In genomic region chr17:27549251-27549919, GRCh38 we compare ENCODE assay signal across 23 cellular contexts.
DNase-seq lines count a peak whose midpoint lies in the region; ATAC-seq, FAIRE-seq and TF ChIP-seq lines count a peak whose summit lies in the region.
"Had no signal": no experiment of that assay in that cellular context is flagged by ENCODE, and none has a peak within 500 bp of the region (broad histone marks: within the 10 kb centered on the region; RNA-seq: fewer than 3 reads in every experiment).

No MANE protein-coding gene starts in this region.

- no peaks in the 10 kb centered on the region for H3K9me3 Mint-ChIP-seq in activated T-helper 17 cell treated with anti-CD3 and anti-CD28 coated beads, Interleukin-2, amount 50 U/mL, for 72 hours
- H3K9me3 Mint-ChIP-seq: naive B cell; T-helper 1 cell treated with Interleukin-12 subunit alpha and Interleukin-12 subunit beta and Interleukin-4 antibody, amounts not matched to agents 30 μg/mL and 1 μg/mL, for 36 hours had no signal

- H3K4me3 Mint-ChIP-seq in activated T-helper 17 cell treated with anti-CD3 and anti-CD28 coated beads, Interleukin-2, amount 50 U/mL, for 72 hours: no peak overlapping the region
- H3K4me3 Mint-ChIP-seq: B cell; naive B cell; T-helper 1 cell treated with Interleukin-12 subunit alpha and Interleukin-12 subunit beta and Interleukin-4 antibody, amounts not matched to agents 30 μg/mL and 1 μg/mL, for 36 hours had no signal

- no peaks in the 10 kb centered on the region for H3K27me3 Mint-ChIP-seq in activated T-helper 17 cell treated with anti-CD3 and anti-CD28 coated beads, Interleukin-2, amount 50 U/mL, for 72 hours
- H3K27me3 Mint-ChIP-seq: B cell had no signal

- no peak for FAIRE-seq in pancreas (lab: Jason Lieb, UNC)

- ATAC-seq in left cardiac atrium (peak; percentile 47 to 73), pancreas (peak in 2 of 4 donors; percentile 4 to 24), GM21526 (IDR thresholded peaks at IDR 0.05; ENCODE audit: low FRiP score, unreplicated experiment) (no peak)
- ATAC-seq in activated T-helper 17 cell treated with anti-CD3 and anti-CD28 coated beads, Interleukin-2, amount 50 U/mL, for 72 hours (replicated peaks): no peak
- ATAC-seq: stimulated activated naive CD8-positive, alpha-beta T cell treated with anti-CD3 and anti-CD28 coated beads, Interleukin-15, Interleukin-2, amounts not matched to agents 100 U/mL and 50 U/mL, for 24 hours; upper lobe of right lung had no signal

- TF ChIP-seq POLR2A in vagina (IDR thresholded peaks at IDR 0.05): no peak

- H3K36me3 ChIP-seq in pancreas (no peaks in the 10 kb centered on the region), vagina (no peaks in the 10 kb centered on the region)
- H3K36me3 ChIP-seq: upper lobe of right lung had no signal

- no peak overlapping the region for H3K4me3 ChIP-seq in pancreas
- no peak overlapping the region for H3K4me3 ChIP-seq in vagina
- H3K4me3 ChIP-seq: upper lobe of right lung had no signal

- peak; percentile 77 for DNase-seq in cerebellum (ENCODE audit: low spot score)
- peak; percentile 78 for DNase-seq in left cardiac atrium
- peak in 5 of 6 donors; percentile 70 to 85 (median 76) for DNase-seq in pancreas
- DNase-seq in vagina (ENCODE audit: extremely low spot score in 2 of 2): no peak
- DNase-seq in activated T-cell treated with anti-CD3 and anti-CD28 coated beads for 4 hours: no peak
- DNase-seq: activated CD4-positive, alpha-beta T cell treated with anti-CD3 and anti-CD28 coated beads, Interleukin-2, amount 50 U/mL, for 1 hour; activated naive CD4-positive, alpha-beta T cell; H7; MV-4-11; naive B cell; NCI-H187; NCI-H2227 treated with DMSO at 0.1 percent for 48 hours; OCI-M1; SIG-M5; stimulated activated CD4-positive, alpha-beta T cell treated with anti-CD3 and anti-CD28 coated beads, Interleukin-4, amount 100 ng/mL, for 1 hour; stimulated activated naive CD8-positive, alpha-beta T cell treated with anti-CD3 and anti-CD28 coated beads, Interleukin-15, Interleukin-2, amounts not matched to agents 100 U/mL and 50 U/mL, for 24 hours had no signal

- intact Hi-C loops in left cardiac atrium (cut with DNase I): no loop called here
- intact Hi-C loops in pancreas (cut with DNase I): no loop called here
- intact Hi-C loops in vagina (cut with DNase I): no loop called here

- H3K27ac Mint-ChIP-seq in activated T-helper 17 cell treated with anti-CD3 and anti-CD28 coated beads, Interleukin-2, amount 50 U/mL, for 72 hours: no peak overlapping the region
- H3K27ac Mint-ChIP-seq: B cell; T-helper 1 cell treated with Interleukin-12 subunit alpha and Interleukin-12 subunit beta and Interleukin-4 antibody, amounts not matched to agents 30 μg/mL and 1 μg/mL, for 36 hours had no signal

- no peak for TF ChIP-seq CTCF in pancreas (IDR thresholded peaks at IDR 0.05)
- no peak for TF ChIP-seq CTCF in vagina (IDR thresholded peaks at IDR 0.05)

- H3K9me3 ChIP-seq in pancreas (no peaks in the 10 kb centered on the region), vagina (no peaks in the 10 kb centered on the region)
- H3K9me3 ChIP-seq: upper lobe of right lung had no signal

- WGBS in pancreas, 2 donors: 33 to 48% methylated on average over 10 of the region's 10 CpGs

- H3K27ac ChIP-seq in pancreas (peak overlapping the region in 3 of 4 donors; percentile 37 to 81 (median 80)), vagina (peak overlapping the region; percentile 57)
- H3K27ac ChIP-seq: KMS-11, upper lobe of right lung, VCaP had no signal

- H3K4me1 Mint-ChIP-seq in activated T-helper 17 cell treated with anti-CD3 and anti-CD28 coated beads, Interleukin-2, amount 50 U/mL, for 72 hours: peaks cover 36% of the 10 kb centered on the region

- peaks cover 29% of the 10 kb centered on the region for H3K36me3 Mint-ChIP-seq in activated T-helper 17 cell treated with anti-CD3 and anti-CD28 coated beads, Interleukin-2, amount 50 U/mL, for 72 hours (ENCODE audit: low read depth)

- peaks cover 70 to 83% (median 81%) of the 10 kb centered on the region in 3 donors for H3K4me1 ChIP-seq in pancreas
- peaks cover 46% of the 10 kb centered on the region for H3K4me1 ChIP-seq in vagina

- H3K27me3 ChIP-seq in pancreas (no peaks in the 10 kb centered on the region), vagina (no peaks in the 10 kb centered on the region)
- H3K27me3 ChIP-seq: upper lobe of right lung had no signal

Comparison
In these comparisons a context has a peak if more than half of its experiments do, and no peak if none do; other contexts are left out.
1. DNase-seq: peak in cerebellum (single experiment), left cardiac atrium (single experiment) and pancreas (5 of 6); none in vagina (0 of 2) and activated T-cell treated with anti-CD3 and anti-CD28 coated beads for 4 hours (single experiment).
2. ATAC-seq: peak in left cardiac atrium (2 of 2); none in GM21526 (single experiment) and activated T-helper 17 cell treated with anti-CD3 and anti-CD28 coated beads, Interleukin-2, amount 50 U/mL, for 72 hours (single experiment).